8 cellular contexts compared by ENCODE assay signal in genomic region chr19:1652471-1653299, GRCh38. TPM values are rescaled to one million over a fixed set of nuclear protein-coding genes. Genes with fewer than 3 reads are reported as not detected.
A peak's percentile ranks its signal among the peaks of the same experiment; 100 is the strongest.
DNase-seq lines count a peak whose midpoint lies in the region; ATAC-seq and TF ChIP-seq lines count a peak whose summit lies in the region.

Gene TCF3, minus strand, starts transcription at chr19:1652615. Its CDS starts 2,367 bp downstream, at chr19:1650248.

- H3K4me1 ChIP-seq in colonic mucosa: peaks cover 4% of the 10 kb centered on the region

- peaks cover 17% of the 10 kb centered on the region for H3K4me1 Mint-ChIP-seq in activated CD4-positive, alpha-beta T cell treated with anti-CD3 and anti-CD28 coated beads, Interleukin-2, amount 10 ng/mL, durations not matched to agents 24 days and 14 days

- CTCF ChIA-PET in BJ (lab: Yijun Ruan, JAX): interaction anchor here (0.6 to 4.2 kb wide), 5 partner anchors 20 to 209 kb away, joined by 3 to 15 read pairs (median 4); partner anchors contain the start of gene UQCR11

- no peaks in the 10 kb centered on the region for H3K27me3 ChIP-seq in BJ (ENCODE audit: control insufficient read depth, insufficient read depth, low read length)
- H3K27me3 ChIP-seq in colonic mucosa: no peaks in the 10 kb centered on the region

- DNase-seq in BJ (ENCODE audit: low read depth) (peak; percentile 87), NCI-H526 treated with DMSO at 0.1 percent for 48 hours (lab: John Stamatoyannopoulos, UW) (peak; percentile 90), colonic mucosa (peak; percentile 98), kidney tubule cell (ENCODE audit: low spot score) (peak; percentile 99)
- DNase-seq in activated CD4-positive, alpha-beta T cell treated with anti-CD3 and anti-CD28 coated beads, Interleukin-2, amount 10 ng/mL, durations not matched to agents 24 days and 14 days: peak; percentile 100
- DNase-seq in stimulated activated CD4-positive, alpha-beta T cell treated with anti-CD3 and anti-CD28 coated beads, Interleukin-1b, Interleukin-23, amount 100 ng/mL, for 24 hours (ENCODE audit: low read depth in 4 of 4, low spot score in 1 of 4): peak; percentile 94 to 97 (median 96)

- ATAC-seq in GM19324 (IDR thresholded peaks at IDR 0.05; ENCODE audit: low FRiP score, unreplicated experiment) (peak; percentile 72), HG03469 (IDR thresholded peaks at IDR 0.05; ENCODE audit: unreplicated experiment) (peak; percentile 45)

- no peaks in the 10 kb centered on the region for H3K9me3 Mint-ChIP-seq in activated CD4-positive, alpha-beta T cell treated with anti-CD3 and anti-CD28 coated beads, Interleukin-2, amount 10 ng/mL, durations not matched to agents 24 days and 14 days

- H3K4me3 ChIP-seq in BJ (ENCODE audit: low read depth, low read length) (peak within 1 kb of the TSS; percentile 78), colonic mucosa (peak within 1 kb of the TSS; percentile 97)

- peaks cover 16% of the 10 kb centered on the region for H3K36me3 Mint-ChIP-seq in activated CD4-positive, alpha-beta T cell treated with anti-CD3 and anti-CD28 coated beads, Interleukin-2, amount 10 ng/mL, durations not matched to agents 24 days and 14 days (ENCODE audit: low read depth)

- no peaks in the 10 kb centered on the region for H3K27me3 Mint-ChIP-seq in activated CD4-positive, alpha-beta T cell treated with anti-CD3 and anti-CD28 coated beads, Interleukin-2, amount 10 ng/mL, durations not matched to agents 24 days and 14 days

- peak within 1 kb of the TSS; percentile 94 for H3K4me3 Mint-ChIP-seq in activated CD4-positive, alpha-beta T cell treated with anti-CD3 and anti-CD28 coated beads, Interleukin-2, amount 10 ng/mL, durations not matched to agents 24 days and 14 days

- POLR2A ChIA-PET in BJ (lab: Charles Lee): no interaction called here

- peak within 1 kb of the TSS; percentile 93 for H3K27ac Mint-ChIP-seq in activated CD4-positive, alpha-beta T cell treated with anti-CD3 and anti-CD28 coated beads, Interleukin-2, amount 10 ng/mL, durations not matched to agents 24 days and 14 days

- H3K9ac ChIP-seq in colonic mucosa (ENCODE audit: low read depth in 2 of 2, low read length in 2 of 2): peak within 1 kb of the TSS; percentile 70 to 99

- no peaks in the 10 kb centered on the region for H3K9me3 ChIP-seq in colonic mucosa

- TF ChIP-seq CTCF in BJ (IDR thresholded peaks at IDR 0.05; ENCODE audit: insufficient read depth, low read depth, low read length) (no peak), colonic mucosa (IDR thresholded peaks at IDR 0.05) (no peak)

- intact Hi-C loops in activated CD4-positive, alpha-beta T cell treated with anti-CD3 and anti-CD28 coated beads, Interleukin-2, amount 10 ng/mL, durations not matched to agents 24 days and 14 days (cut with micrococcal nuclease): loop anchor here (5.0 kb wide), 2 partner anchors 60 to 160 kb away; partner anchors contain the start of genes ATP8B3 and MBD3
- intact Hi-C loops in colonic mucosa (cut with DNase I): loop anchor here (5.0 kb wide), 1 partner anchor 35 kb away; no protein-coding TSS in a partner anchor

- peak within 1 kb of the TSS; percentile 96 for H3K27ac ChIP-seq in colonic mucosa

- peaks cover 11% of the 10 kb centered on the region for H3K36me3 ChIP-seq in BJ (ENCODE audit: control insufficient read depth, insufficient read depth, low read length)
- H3K36me3 ChIP-seq in colonic mucosa: no peaks in the 10 kb centered on the region

RNA-seq across cellular contexts. Expression of gene TCF3, which starts in this region (rescaled TPM):
- 32.6 and 49.8 TPM in 2 replicates for polyA plus RNA-seq in BJ (2011; rRNA removed)
- polyA minus RNA-seq in BJ (2011; rRNA and poly(A)+ RNA removed): 16.8 and 20.7 TPM in 2 replicates
- total RNA-seq in activated CD4-positive, alpha-beta T cell treated with anti-CD3 and anti-CD28 coated beads, Interleukin-2, amount 10 ng/mL, durations not matched to agents 24 days and 14 days: 147 and 154 TPM in 2 replicates
- 100 to 1,000 TPM in 1 of 2 donors, 10 to 100 TPM in 1; 64.2 to 114 TPM for total RNA-seq in colonic mucosa

Comparison
In these comparisons a context has a peak if more than half of its experiments do, and no peak if none do; other contexts are left out.
1. Peak in every context shown above with its lines: DNase-seq, ATAC-seq, H3K4me3 ChIP-seq and H3K27ac ChIP-seq.